9 cellular contexts compared by ENCODE assay signal in genomic region chr6:68638225-68638900, GRCh38. TPM values are rescaled to one million over a fixed set of nuclear protein-coding genes. Genes with fewer than 3 reads are reported as not detected.
DNase-seq lines count a peak whose midpoint lies in the region; ATAC-seq and TF ChIP-seq lines count a peak whose summit lies in the region.
"Had no signal": no experiment of that assay in that cellular context is flagged by ENCODE, and none has a peak within 500 bp of the region (broad histone marks: within the 10 kb centered on the region; RNA-seq: fewer than 3 reads in every experiment).

No MANE protein-coding gene starts in this region.

- no peak for TF ChIP-seq POLR2A in testis (IDR thresholded peaks at IDR 0.05)

- no peak overlapping the region for H3K4me3 ChIP-seq in testis

- DNase-seq in NCI-H1105 treated with DMSO at 0.1 percent for 48 hours (lab: John Stamatoyannopoulos, UW) (peak; percentile 63), NCI-H1105 (lab: John Stamatoyannopoulos, UW) (no peak), LHCN-M2 (ENCODE audit: low read depth) (peak; percentile 19), left cardiac atrium (peak; percentile 42), testis (peak; percentile 64), HuH-7.5 (ENCODE audit: low spot score) (no peak)
- peak; percentile 11 for DNase-seq in activated naive CD4-positive, alpha-beta T cell treated with anti-CD3 and anti-CD28 coated beads, Interleukin-2, amount 50 U/mL, for 16 hours

- no peak for ATAC-seq in left cardiac atrium
- ATAC-seq in activated CD4-positive, CD25-positive, alpha-beta regulatory T cell treated with anti-CD3 and anti-CD28 coated beads, Interleukin-2, amount 50 U/mL, for 24 hours, result no peak

- peak; percentile 76 to 97 (median 89) for TF ChIP-seq CTCF in testis (IDR thresholded peaks at IDR 0.05)

- 26 to 31% methylated on average over 11 of the region's 11 CpGs for WGBS in testis, 2 donors

- intact Hi-C loops in left cardiac atrium (cut with DNase I) (loop anchor here (5.0 to 10.0 kb wide), 2 partner anchors 139 to 326 kb away; no protein-coding TSS in a partner anchor), testis (cut with DNase I; ENCODE audit: low total_unique reads) (no loop called here)

- H3K9me3 ChIP-seq in testis, result no peaks in the 10 kb centered on the region

- H3K27me3 ChIP-seq in testis, result no peaks in the 10 kb centered on the region

- no peaks in the 10 kb centered on the region for H3K4me1 ChIP-seq in testis

- H3K27ac ChIP-seq in testis, result no peak overlapping the region

- H3K36me3 ChIP-seq in testis (ENCODE audit: low read depth, missing control alignments), result no peaks in the 10 kb centered on the region

RNA-seq across cellular contexts. Expression of gene ADGRB3, which starts 3.3 kb away (rescaled TPM):
- total RNA-seq in LHCN-M2 (2014; rRNA removed) (under 0.01 TPM in 1 of 2 replicates, not detected in the other), left cardiac atrium (1 to 10 TPM; 1.7 to 2.3 TPM), testis (1 to 10 TPM; 4.3 to 5.7 TPM)
- polyA plus RNA-seq in LHCN-M2 (2012), result not detected
- 3.2 TPM for polyA plus RNA-seq in testis (ENCODE audit: insufficient read depth, low read depth, low replicate concordance)
- total RNA-seq: CD4-positive, alpha-beta memory T cell had no signal
- polyA plus RNA-seq: CD4-positive, alpha-beta memory T cell had no signal

Comparison
In these comparisons a context has a peak if more than half of its experiments do, and no peak if none do; other contexts are left out.
1. DNase-seq: peak in NCI-H1105 treated with DMSO at 0.1 percent for 48 hours (single experiment), LHCN-M2 (single experiment), activated naive CD4-positive, alpha-beta T cell treated with anti-CD3 and anti-CD28 coated beads, Interleukin-2, amount 50 U/mL, for 16 hours (single experiment), left cardiac atrium (single experiment) and testis (single experiment); none in NCI-H1105 (single experiment) and HuH-7.5 (single experiment).